In genomic region chr12:70837026-70837425, GRCh38 we compare ENCODE assay signal across 30 cellular contexts.
"Had no signal": no experiment of that assay in that cellular context is flagged by ENCODE, and none has a peak within 500 bp of the region (broad histone marks: within the 10 kb centered on the region; RNA-seq: fewer than 3 reads in every experiment).

No MANE protein-coding gene starts in this region.

- H3K27ac ChIP-seq: adrenal gland, body of pancreas, brain microvascular endothelial cell, breast epithelium, VCaP had no signal

- DNase-seq: activated B cell treated with CpG ODN at 0.5 μM for 24 hours; activated CD4-positive, alpha-beta memory T cell treated with anti-CD3 and anti-CD28 coated beads for 36 hours; activated CD4-positive, alpha-beta T cell treated with anti-CD3 and anti-CD28 coated beads for 4 hours; activated CD4-positive, alpha-beta T cell treated with anti-CD3 and anti-CD28 coated beads, Interleukin-2, amount 10 ng/mL, durations not matched to agents 24 days and 14 days; activated CD4-positive, alpha-beta T cell treated with anti-CD3 and anti-CD28 coated beads, Interleukin-2, amount 50 U/mL, for 1 hour; activated CD4-positive, alpha-beta T cell treated with anti-CD3 and anti-CD28 coated beads, Interleukin-2, amount 50 U/mL, for 4 hours; activated CD4-positive, CD25-positive, alpha-beta regulatory T cell treated with anti-CD3 and anti-CD28 coated beads, Interleukin-2, amount 50 U/mL, for 72 hours; activated CD8-positive, alpha-beta memory T cell treated with anti-CD3 and anti-CD28 coated beads, Interleukin-2, amount 50 U/mL, for 4 hours; activated CD8-positive, alpha-beta T cell treated with anti-CD3 and anti-CD28 coated beads for 36 hours; activated effector memory CD4-positive, alpha-beta T cell treated with anti-CD3 and anti-CD28 coated beads, Interleukin-2, amount 50 U/mL, for 16 hours; activated gamma-delta T cell treated with Interleukin-2 at 50 U/mL for 16 hours; activated naive CD4-positive, alpha-beta T cell; activated naive CD4-positive, alpha-beta T cell treated with anti-CD3 and anti-CD28 coated beads for 36 hours; activated naive CD4-positive, alpha-beta T cell treated with anti-CD3 and anti-CD28 coated beads, Interleukin-2, amount 50 U/mL, for 16 hours; activated naive CD8-positive, alpha-beta T cell treated with anti-CD3 and anti-CD28 coated beads for 36 hours; activated T-cell treated with anti-CD3 and anti-CD28 coated beads for 4 hours; activated T-cell treated with anti-CD3 and anti-CD28 coated beads, Interleukin-2, amount 50 U/mL, for 1 hour; activated T-cell treated with anti-CD3 and anti-CD28 coated beads, Interleukin-2, amount 50 U/mL, for 4 hours; activated T-cell treated with anti-CD3 and anti-CD28 coated beads, Interleukin-2, amount 50 U/mL, for 72 hours; adrenal gland; amniotic stem cell; aorta; body of pancreas; brain microvascular endothelial cell; caudate nucleus; cerebellar nuclear complex; T-helper 2 cell; T-helper 9 cell had no signal

- H3K27me3 ChIP-seq: adrenal gland, body of pancreas, brain microvascular endothelial cell, breast epithelium had no signal

- H3K4me3 ChIP-seq: adrenal gland, body of pancreas, breast epithelium had no signal

- H3K4me1 ChIP-seq: adrenal gland, body of pancreas, breast epithelium had no signal

- H3K9me3 ChIP-seq: adrenal gland, body of pancreas, breast epithelium had no signal

- H3K36me3 ChIP-seq: adrenal gland, brain microvascular endothelial cell, breast epithelium had no signal
